ENCODE assay signal across 8 cellular contexts in genomic region chr19:44954649-44955499, GRCh38. TPM values are rescaled to one million over a fixed set of nuclear protein-coding genes. Genes with fewer than 3 reads are reported as not detected.
A peak's percentile ranks its signal among the peaks of the same experiment; 100 is the strongest.
DNase-seq lines count a peak whose midpoint lies in the region; ATAC-seq and TF ChIP-seq lines count a peak whose summit lies in the region.

Gene CLPTM1 (plus strand): TSS chr19:44955380. CDS start chr19:44955396, 16 bp downstream.

- peaks cover 22% of the 10 kb centered on the region; the same call in 1 of the 2 replicates for H3F3A ChIP-seq in PC-9 (ENCODE audit: insufficient read depth, low read depth)

- POLR2A ChIA-PET in PC-9 (lab: Charles Lee; ENCODE audit: unreplicated experiment) = interaction anchor here (0.6 to 1.0 kb wide), 7 partner anchors 45 to 512 kb away, joined by 3 to 8 read pairs (median 4); partner anchors contain the start of gene CLASRP

- CTCF ChIA-PET in PC-9 (lab: Charles Lee) = interaction anchor here (0.6 to 0.9 kb wide), 5 partner anchors 79 to 236 kb away, joined by 3 read pairs; no protein-coding TSS in a partner anchor

- no peaks in the 10 kb centered on the region for H3K27me3 ChIP-seq in PC-9 (ENCODE audit: insufficient read depth, low read depth)

- no peaks in the 10 kb centered on the region for H3K9me3 ChIP-seq in PC-9 (ENCODE audit: insufficient read depth, low read depth)

- H2AFZ ChIP-seq in PC-9 = peak within 1 kb of the TSS; percentile 87

- peaks cover 44% of the 10 kb centered on the region for H4K20me1 ChIP-seq in PC-9 (ENCODE audit: insufficient read depth)

- TSS peak; percentile 71 for BruUV-seq in PC-9 (replicated peaks; lab: Mats Ljungman, UMichigan)

- intact Hi-C loops in PC-9 (cut with micrococcal nuclease; ENCODE audit: unreplicated experiment) = loop anchor here (1.0 to 10.0 kb wide), 4 partner anchors 48 to 380 kb away; partner anchors contain the start of genes CBLC and NECTIN2

- H3K79me2 ChIP-seq in PC-9 (ENCODE audit: low read depth) = peaks cover 57% of the 10 kb centered on the region

- peaks cover 20% of the 10 kb centered on the region for H3K4me1 ChIP-seq in PC-9 (replicated peaks; ENCODE audit: insufficient read depth)

- peak within 1 kb of the TSS; percentile 96 for H3K4me2 ChIP-seq in PC-9

- in situ Hi-C loops in KBM-7 (cut with MboI; ENCODE audit: low pct_unique_long_range_greater_than_20kb, low sequenced_read_pairs) = no loop called here

- H3K36me3 ChIP-seq in PC-9 (ENCODE audit: low read depth) = no peaks in the 10 kb centered on the region

- DNase-seq in DMS53 (lab: John Stamatoyannopoulos, UW) (peak; percentile 97), KBM-7 (peak; percentile 94), PC-9 (peak; percentile 93 to 94), epithelial cell of proximal tubule (ENCODE audit: low read depth) (peak; percentile 89), mucosa of gallbladder (ENCODE audit: low spot score) (peak; percentile 97)
- DNase-seq in activated T-cell treated with anti-CD3 and anti-CD28 coated beads, Interleukin-2, amount 50 U/mL, for 1 hour = peak; percentile 93
- DNase-seq in stimulated activated CD8-positive, alpha-beta memory T cell treated with anti-CD3 and anti-CD28 coated beads, Interleukin-4, amount 100 ng/mL, for 24 hours (ENCODE audit: low read depth) = peak; percentile 93

- no peak for TF ChIP-seq CTCF in PC-9 (conservative IDR thresholded peaks at IDR 0.05)
- TF ChIP-seq CTCF in epithelial cell of proximal tubule (conservative IDR thresholded peaks at IDR 0.05; ENCODE audit: low read depth, low read length) = no peak

- ATAC-seq in GM21723 (IDR thresholded peaks at IDR 0.05; ENCODE audit: unreplicated experiment) = peak; percentile 71

- H3K9me2 ChIP-seq in PC-9 (ENCODE audit: insufficient read depth) = no peaks in the 10 kb centered on the region

- H3K4me3 ChIP-seq in PC-9 = peak within 1 kb of the TSS; percentile 89
- H3K4me3 ChIP-seq in epithelial cell of proximal tubule (ENCODE audit: low read depth, low read length) = peak within 1 kb of the TSS; percentile 75

- peak within 1 kb of the TSS; percentile 87 for H3K27ac ChIP-seq in PC-9

RNA-seq across cellular contexts. Expression of gene CLPTM1, which starts in this region (rescaled TPM):
- total RNA-seq in PC-9 (2021) (98.2 and 111 TPM in 2 replicates), epithelial cell of proximal tubule (39.6 and 56.3 TPM in 2 replicates), mucosa of gallbladder (149 TPM)

Comparison
In these comparisons a context has a peak if more than half of its experiments do, and no peak if none do; other contexts are left out.
1. Peak in every context shown above with its lines: DNase-seq, ATAC-seq, H3K4me3 ChIP-seq and H3K27ac ChIP-seq.